In genomic region chr18:12307871-12308385, GRCh38 we compare ENCODE assay signal across 8 cellular contexts. TPM values are rescaled to one million over a fixed set of nuclear protein-coding genes. Genes with fewer than 3 reads are reported as not detected.
DNase-seq lines count a peak whose midpoint lies in the region; ATAC-seq and TF ChIP-seq lines count a peak whose summit lies in the region.

Gene TUBB6 (plus strand): TSS chr18:12308241. CDS start chr18:12308293, 52 bp downstream.

- peaks cover 23% of the 10 kb centered on the region for H3K36me3 ChIP-seq in lower lobe of right lung
- peaks cover 20% of the 10 kb centered on the region for H3K36me3 ChIP-seq in suprapubic skin

- H3K27me3 ChIP-seq in dorsolateral prefrontal cortex (peaks cover 0 to 51% (median 25%) of the 10 kb centered on the region in 45 donors), lower lobe of right lung (ENCODE audit: low read depth) (no peaks in the 10 kb centered on the region), suprapubic skin (no peaks in the 10 kb centered on the region)

- intact Hi-C loops in Calu3 (cut with micrococcal nuclease; ENCODE audit: unreplicated experiment), result loop anchor here (1.0 kb wide), 1 partner anchor 36 kb away; no protein-coding TSS in a partner anchor
- intact Hi-C loops in dorsolateral prefrontal cortex (cut with DNase I), result no loop called here
- intact Hi-C loops in lower lobe of right lung (cut with DNase I), result no loop called here

- no peak for TF ChIP-seq CTCF in Calu3 (IDR thresholded peaks at IDR 0.05; ENCODE audit: unreplicated experiment)
- no peak for TF ChIP-seq CTCF in dorsolateral prefrontal cortex (IDR thresholded peaks at IDR 0.05 in 54 of 56, conservative IDR thresholded peaks at IDR 0.05 in 2 of 56; ENCODE audit: low read depth in 1 of 56, partially characterized antibody in 56 of 56)
- no peak for TF ChIP-seq CTCF in lower lobe of right lung (IDR thresholded peaks at IDR 0.05)
- TF ChIP-seq CTCF in suprapubic skin (IDR thresholded peaks at IDR 0.05), result no peak

- H3K4me3 ChIP-seq in dorsolateral prefrontal cortex (peak within 1 kb of the TSS; percentile 27 to 73 (median 54)), lower lobe of right lung (peak within 1 kb of the TSS; percentile 71), suprapubic skin (peak within 1 kb of the TSS; percentile 94)

- peak; percentile 67 for ATAC-seq in GM19372 (IDR thresholded peaks at IDR 0.05; ENCODE audit: low read depth, unreplicated experiment)
- ATAC-seq in HG03439 (IDR thresholded peaks at IDR 0.05; ENCODE audit: unreplicated experiment), result peak; percentile 63
- peak; percentile 81 to 85 for ATAC-seq in lower lobe of right lung

- no peaks in the 10 kb centered on the region for H3K9me3 Mint-ChIP-seq in Calu3 (ENCODE audit: low read depth, unreplicated experiment)

- H3K4me3 Mint-ChIP-seq in Calu3 (ENCODE audit: low read depth, unreplicated experiment), result peak within 1 kb of the TSS; percentile 73

- no peak within 1 kb of the TSS for H3K27ac Mint-ChIP-seq in Calu3 (ENCODE audit: unreplicated experiment)

- 20% methylated on average over 1 of the region's 76 CpGs for WGBS in suprapubic skin

- peaks cover 29% of the 10 kb centered on the region for H3K4me1 ChIP-seq in lower lobe of right lung
- peaks cover 42% of the 10 kb centered on the region for H3K4me1 ChIP-seq in suprapubic skin

- H3K9me3 ChIP-seq in lower lobe of right lung, result peaks cover 9% of the 10 kb centered on the region
- no peaks in the 10 kb centered on the region for H3K9me3 ChIP-seq in suprapubic skin

- no TSS peak for BruUV-seq in Calu3 (replicated peaks; lab: Mats Ljungman, UMichigan)

- H3K27me3 Mint-ChIP-seq in Calu3 (ENCODE audit: unreplicated experiment), result peaks cover 32% of the 10 kb centered on the region

- no peak for TF ChIP-seq EP300 in suprapubic skin (IDR thresholded peaks at IDR 0.05)

- peaks cover 41% of the 10 kb centered on the region for H3K36me3 Mint-ChIP-seq in Calu3 (ENCODE audit: insufficient read depth, unreplicated experiment)

- DNase-seq in Calu3 (peak; percentile 56), SK-N-DZ (ENCODE audit: low spot score) (peak; percentile 35), dorsolateral prefrontal cortex (no peak), lower lobe of right lung (peak; percentile 79), suprapubic skin (ENCODE audit: low spot score in 2 of 2) (peak; percentile 84 to 89), anterior cingulate cortex (lab: John Stamatoyannopoulos, UW) (no peak)

- CTCF ChIA-PET in Calu3 (lab: Charles Lee), result no interaction called here

- peak in 1 of 2 donors; percentile 36 for TF ChIP-seq POLR2A in suprapubic skin (IDR thresholded peaks at IDR 0.05)

- peak within 1 kb of the TSS in 38 of 59 donors; percentile 2 to 90 (median 58) for H3K27ac ChIP-seq in dorsolateral prefrontal cortex
- H3K27ac ChIP-seq in lower lobe of right lung, result peak within 1 kb of the TSS; percentile 98
- H3K27ac ChIP-seq in suprapubic skin, result peak within 1 kb of the TSS; percentile 100

- H3K4me1 Mint-ChIP-seq in Calu3 (ENCODE audit: low read depth, unreplicated experiment), result peaks cover 7% of the 10 kb centered on the region

RNA-seq across cellular contexts. Expression of gene TUBB6, which starts in this region (rescaled TPM):
- 25.7 and 34.5 TPM in 2 replicates for total RNA-seq in Calu3 (2022)
- polyA plus RNA-seq in SK-N-DZ (2014; cell fraction: cytosol; rRNA removed), result 67.3 and 69.0 TPM in 2 replicates
- polyA plus RNA-seq in SK-N-DZ (2014; cell fraction: nucleus; rRNA removed), result 29.0 and 31.2 TPM in 2 replicates
- total RNA-seq in dorsolateral prefrontal cortex, result 10 to 100 TPM in 65 of 120 experiments, 1 to 10 TPM in 55; 3.0 to 28.4 (median 10.7) TPM
- total RNA-seq in lower lobe of right lung, result 92.9 TPM
- total RNA-seq in suprapubic skin, result 100 to 1,000 TPM; 211 to 298 (median 220) TPM

Comparison
In these comparisons a context has a peak if more than half of its experiments do, and no peak if none do; other contexts are left out.
1. DNase-seq: peak in Calu3 (single experiment), SK-N-DZ (single experiment), lower lobe of right lung (single experiment) and suprapubic skin (2 of 2); none in dorsolateral prefrontal cortex (0 of 10) and anterior cingulate cortex (0 of 58).
2. Peak in every context shown above with its lines, with median percentiles within 50 percentile points of each other: ATAC-seq, H3K27ac ChIP-seq and H3K4me3 ChIP-seq.